ENCODE assay signal across 1 cellular context in the genomic region with DNA sequence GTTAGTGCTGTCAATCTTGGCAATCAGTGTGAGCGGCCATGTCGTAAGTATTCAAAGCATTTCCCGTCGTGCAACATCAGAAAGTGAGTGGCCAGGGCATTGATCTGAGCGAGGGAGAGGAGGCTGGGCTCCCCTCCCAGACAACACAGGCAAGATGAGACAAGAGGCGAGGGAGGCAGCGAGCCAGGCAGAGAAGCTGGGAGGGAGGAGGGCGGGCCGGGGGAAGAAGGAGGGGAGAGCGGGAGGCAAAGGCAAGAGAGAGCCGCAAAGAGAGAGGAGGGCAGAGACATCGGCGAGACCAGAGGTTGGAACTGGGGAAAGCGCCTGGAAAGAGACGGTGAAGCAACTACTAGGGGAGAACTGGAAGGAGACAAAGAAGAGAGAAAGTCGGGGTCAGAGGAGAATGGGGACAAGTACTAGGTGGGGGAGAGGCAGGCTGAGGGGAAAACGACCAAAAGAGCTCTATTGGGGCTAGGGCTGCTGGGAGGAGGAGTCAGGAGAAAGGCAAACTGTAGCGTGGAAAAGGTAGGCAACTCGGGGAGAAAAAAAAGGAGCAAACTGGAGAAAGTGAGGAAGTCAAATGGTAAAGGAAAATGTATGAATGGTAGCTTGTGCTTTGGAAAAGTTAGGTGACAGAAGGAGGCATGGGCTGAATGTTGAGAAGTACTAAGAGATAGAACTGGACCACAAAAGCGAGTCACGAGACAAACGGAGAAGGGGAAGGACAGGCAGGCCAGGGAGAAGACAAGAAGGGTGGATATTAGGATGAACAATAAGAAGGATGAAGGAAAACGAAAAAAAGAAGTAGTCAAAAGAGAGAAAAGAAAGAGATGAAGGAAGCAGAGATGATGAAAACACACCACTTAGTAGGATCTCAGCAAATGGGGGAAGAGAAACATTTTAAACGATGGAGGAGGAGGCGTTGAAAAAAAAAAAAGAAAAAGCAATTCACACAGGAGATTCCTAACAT.
TF ChIP-seq lines count a peak whose summit lies in the region.

No MANE protein-coding gene starts in this region.

TF ChIP-seq in K562, 482 proteins besides CTCF, POLR2A, EP300 and RAD21 (continued from another document):
- TF ChIP-seq, protein P1, sequence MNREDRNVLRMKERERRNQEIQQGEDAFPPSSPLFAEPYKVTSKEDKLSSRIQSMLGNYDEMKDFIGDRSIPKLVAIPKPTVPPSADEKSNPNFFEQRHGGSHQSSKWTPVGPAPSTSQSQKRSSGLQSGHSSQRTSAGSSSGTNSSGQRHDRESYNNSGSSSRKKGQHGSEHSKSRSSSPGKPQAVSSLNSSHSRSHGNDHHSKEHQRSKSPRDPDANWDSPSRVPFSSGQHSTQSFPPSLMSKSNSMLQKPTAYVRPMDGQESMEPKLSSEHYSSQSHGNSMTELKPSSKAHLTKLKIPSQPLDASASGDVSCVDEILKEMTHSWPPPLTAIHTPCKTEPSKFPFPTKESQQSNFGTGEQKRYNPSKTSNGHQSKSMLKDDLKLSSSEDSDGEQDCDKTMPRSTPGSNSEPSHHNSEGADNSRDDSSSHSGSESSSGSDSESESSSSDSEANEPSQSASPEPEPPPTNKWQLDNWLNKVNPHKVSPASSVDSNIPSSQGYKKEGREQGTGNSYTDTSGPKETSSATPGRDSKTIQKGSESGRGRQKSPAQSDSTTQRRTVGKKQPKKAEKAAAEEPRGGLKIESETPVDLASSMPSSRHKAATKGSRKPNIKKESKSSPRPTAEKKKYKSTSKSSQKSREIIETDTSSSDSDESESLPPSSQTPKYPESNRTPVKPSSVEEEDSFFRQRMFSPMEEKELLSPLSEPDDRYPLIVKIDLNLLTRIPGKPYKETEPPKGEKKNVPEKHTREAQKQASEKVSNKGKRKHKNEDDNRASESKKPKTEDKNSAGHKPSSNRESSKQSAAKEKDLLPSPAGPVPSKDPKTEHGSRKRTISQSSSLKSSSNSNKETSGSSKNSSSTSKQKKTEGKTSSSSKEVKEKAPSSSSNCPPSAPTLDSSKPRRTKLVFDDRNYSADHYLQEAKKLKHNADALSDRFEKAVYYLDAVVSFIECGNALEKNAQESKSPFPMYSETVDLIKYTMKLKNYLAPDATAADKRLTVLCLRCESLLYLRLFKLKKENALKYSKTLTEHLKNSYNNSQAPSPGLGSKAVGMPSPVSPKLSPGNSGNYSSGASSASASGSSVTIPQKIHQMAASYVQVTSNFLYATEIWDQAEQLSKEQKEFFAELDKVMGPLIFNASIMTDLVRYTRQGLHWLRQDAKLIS (CRISPR knock-in tag; IDR thresholded peaks at IDR 0.05), result no peak
